ENCODE assay signal across 11 cellular contexts in genomic region chr11:20194470-20194869, GRCh38. TPM values are rescaled to one million over a fixed set of nuclear protein-coding genes. Genes with fewer than 3 reads are reported as not detected.
"Had no signal": no experiment of that assay in that cellular context is flagged by ENCODE, and none has a peak within 500 bp of the region (broad histone marks: within the 10 kb centered on the region; RNA-seq: fewer than 3 reads in every experiment).

No MANE protein-coding gene starts in this region.

- H3K4me3 Mint-ChIP-seq: GM23338, H9, HFFc6 had no signal

- H3K27ac Mint-ChIP-seq: GM23338, H9, HFFc6 had no signal

- H3K4me1 ChIP-seq: HAP-1 had no signal

- DNase-seq: GM23248, GOT3, H7, H9, HCEC 1CT, HFFc6 had no signal

- H2AFZ ChIP-seq: GM23248, GM23338 had no signal

- H3K27ac ChIP-seq: GM23248 had no signal

- H3K4me3 ChIP-seq: GM23248, GM23338, HAP-1 had no signal

- H3K9me3 Mint-ChIP-seq: GM23338, H9, HFFc6 had no signal

- H3K36me3 ChIP-seq: HAP-1 had no signal

- H3K9ac ChIP-seq: GM23248 had no signal

- ATAC-seq: GM23338, HCT116 had no signal

- H3K9me3 ChIP-seq: HAP-1 had no signal

- H3K4me2 ChIP-seq: GM23338 had no signal

RNA-seq across cellular contexts. Expression of gene DBX1, which starts 34.2 kb away (rescaled TPM):
- total RNA-seq: GM23248, GM23338, H1, H4, HFFc6 had no signal
- polyA plus RNA-seq: GM23248, GM23338, H1 had no signal
